In the genomic region with DNA sequence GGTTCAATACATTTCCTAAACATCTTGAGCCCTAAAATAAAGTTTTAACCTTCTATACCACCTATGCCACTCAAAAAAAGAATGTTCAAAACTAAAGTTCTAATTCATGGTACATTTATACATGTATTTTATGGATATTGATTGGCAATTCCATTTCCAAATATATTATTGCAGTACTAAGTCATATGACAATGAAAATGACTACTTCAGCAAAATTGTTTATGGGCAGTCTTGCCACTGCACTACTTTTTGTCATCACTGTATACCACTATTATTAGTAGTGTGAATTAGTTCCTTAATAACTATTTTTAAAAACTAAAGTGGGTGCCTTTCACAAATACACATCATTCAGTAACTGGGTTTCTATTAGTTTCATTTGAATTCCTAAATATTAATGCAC, we compare ENCODE assay signal across 33 cellular contexts.
"Had no signal": no experiment of that assay in that cellular context is flagged by ENCODE, and none has a peak within 500 bp of the region (broad histone marks: within the 10 kb centered on the region; RNA-seq: fewer than 3 reads in every experiment).

No MANE protein-coding gene starts in this region.

- ATAC-seq: activated naive CD4-positive, alpha-beta T cell treated with anti-CD3 and anti-CD28 coated beads, Interleukin-2, amount 50 U/mL, for 72 hours; activated naive CD8-positive, alpha-beta T cell treated with anti-CD3 and anti-CD28 coated beads, Interleukin-2, amount 50 U/mL, for 24 hours; activated T-cell treated with anti-CD3 and anti-CD28 coated beads, Interleukin-2, amount 50 U/mL, for 4 hours; activated T-cell treated with anti-CD3 and anti-CD28 coated beads, Interleukin-2, amount 50 U/mL, for 72 hours; activated T-helper 17 cell treated with anti-CD3 and anti-CD28 coated beads, Interleukin-2, amount 50 U/mL, for 72 hours; body of pancreas had no signal

- H3K36me3 ChIP-seq: adrenal gland, ascending aorta, brain microvascular endothelial cell, breast epithelium, cardiac muscle cell had no signal

- H3K9me3 ChIP-seq: ascending aorta, body of pancreas, breast epithelium had no signal

- H3K27me3 ChIP-seq: adrenal gland, ascending aorta, body of pancreas, brain microvascular endothelial cell, breast epithelium, cardiac muscle cell had no signal

- FAIRE-seq: astrocyte, bronchial epithelial cell had no signal

- DNase-seq: activated effector memory CD4-positive, alpha-beta T cell treated with anti-CD3 and anti-CD28 coated beads, Interleukin-2, amount 50 U/mL, for 16 hours; activated effector memory CD4-positive, alpha-beta T cell treated with Interleukin-2 at 50 U/mL for 16 hours; activated gamma-delta T cell; activated gamma-delta T cell treated with Interleukin-2 at 50 U/mL for 16 hours; activated naive CD4-positive, alpha-beta T cell; activated naive CD4-positive, alpha-beta T cell treated with anti-CD3 and anti-CD28 coated beads for 36 hours; activated naive CD4-positive, alpha-beta T cell treated with anti-CD3 and anti-CD28 coated beads, Interleukin-2, amount 10 ng/mL, durations not matched to agents 7 days and 5 days; activated naive CD4-positive, alpha-beta T cell treated with anti-CD3 and anti-CD28 coated beads, Interleukin-2, amount 50 U/mL, for 16 hours; activated naive CD4-positive, alpha-beta T cell treated with Interleukin-2 at 50 U/mL for 16 hours; activated naive CD8-positive, alpha-beta T cell treated with anti-CD3 and anti-CD28 coated beads for 36 hours; activated naive CD8-positive, alpha-beta T cell treated with anti-CD3 and anti-CD28 coated beads, Interleukin-2, amount 10 ng/mL, durations not matched to agents 7 days and 5 days; activated naive CD8-positive, alpha-beta T cell treated with anti-CD3 and anti-CD28 coated beads, Interleukin-2, amount 50 U/mL, for 24 hours; activated T-cell treated with anti-CD3 and anti-CD28 coated beads, Interleukin-2, amount 50 U/mL, for 24 hours; activated T-cell treated with anti-CD3 and anti-CD28 coated beads, Interleukin-2, amount 50 U/mL, for 4 hours; activated T-cell treated with anti-CD3 and anti-CD28 coated beads, Interleukin-2, amount 50 U/mL, for 48 hours; activated T-cell treated with anti-CD3 and anti-CD28 coated beads, Interleukin-2, amount 50 U/mL, for 72 hours; adrenal gland; amniotic stem cell; amygdala; anterior cingulate cortex; aorta; body of pancreas; brain microvascular endothelial cell; caudate nucleus; central memory CD4-positive, alpha-beta T cell; cerebellar nuclear complex had no signal

- H3K4me3 ChIP-seq: adrenal gland, ascending aorta, body of pancreas, breast epithelium, cardiac muscle cell had no signal

- H3K27ac ChIP-seq: adrenal gland, ascending aorta, body of pancreas, brain microvascular endothelial cell, breast epithelium, cardiac muscle cell had no signal

- H3K4me1 ChIP-seq: adrenal gland, ascending aorta, body of pancreas, breast epithelium had no signal
